8 cellular contexts compared by ENCODE assay signal in the genomic region with DNA sequence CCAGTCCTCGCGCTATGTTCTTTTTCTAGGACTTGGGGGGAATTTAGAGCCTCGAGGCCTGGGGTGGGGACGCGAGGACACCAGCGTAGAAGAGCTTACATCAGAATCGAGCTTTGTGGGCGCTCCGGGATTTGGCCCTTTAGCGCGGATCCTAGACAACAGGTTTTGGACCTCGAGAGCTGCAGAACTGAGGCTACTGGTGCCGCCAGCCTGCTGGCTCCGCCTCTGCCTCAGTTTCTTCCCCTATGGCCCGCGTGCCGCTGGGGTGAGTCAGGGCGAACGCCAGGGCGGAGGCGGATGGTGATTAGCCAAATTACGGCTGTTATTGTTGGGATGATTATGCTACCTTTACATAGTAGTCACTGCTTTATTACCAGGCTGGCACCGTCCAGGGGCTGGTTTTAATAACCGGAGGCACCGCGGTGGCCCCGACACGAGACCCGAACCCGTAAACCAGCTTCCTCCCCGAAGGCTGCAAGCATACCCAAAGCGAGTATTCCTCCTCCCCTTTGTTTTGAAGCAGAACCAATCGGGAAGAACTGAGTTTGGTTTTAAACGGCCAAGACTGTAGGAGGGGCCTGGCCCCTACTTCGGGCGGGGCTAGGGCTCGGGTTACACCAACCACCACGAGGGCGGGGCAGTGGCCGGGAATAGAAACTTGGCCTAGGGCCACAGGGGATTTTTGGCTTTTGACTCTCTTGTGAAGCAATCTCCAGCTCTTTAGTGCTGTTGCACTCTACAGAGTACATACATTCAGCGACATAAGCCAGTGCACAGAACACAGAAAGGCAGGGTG. TPM values are rescaled to one million over a fixed set of nuclear protein-coding genes. Genes with fewer than 3 reads are reported as not detected.
DNase-seq lines count a peak whose midpoint lies in the region; ATAC-seq and TF ChIP-seq lines count a peak whose summit lies in the region.

No MANE protein-coding gene starts in this region.

- DNase-seq in DMS79 treated with DMSO at 0.1 percent for 48 hours (lab: John Stamatoyannopoulos, UW) (peak; percentile 98), Panc1 (ENCODE audit: low read depth, low spot score) (peak; percentile 95), esophagus muscularis mucosa (ENCODE audit: extremely low spot score) (peak; percentile 99)
- peak; percentile 96 for DNase-seq in activated T-cell treated with anti-CD3 and anti-CD28 coated beads, Interleukin-2, amount 50 U/mL, for 72 hours
- peak; percentile 81 for DNase-seq in stimulated activated CD8-positive, alpha-beta memory T cell treated with anti-CD3 and anti-CD28 coated beads, Interleukin-7, amount 100 ng/mL, for 24 hours (ENCODE audit: low read depth)

- TF ChIP-seq EP300 in esophagus muscularis mucosa (IDR thresholded peaks at IDR 0.05) = no peak

- intact Hi-C loops in Panc1 (cut with micrococcal nuclease; ENCODE audit: unreplicated experiment) (no loop called here), esophagus muscularis mucosa (cut with DNase I) (loop anchor here (5.0 kb wide), 1 partner anchor 143 kb away; a partner anchor contains a TSS)

- peak overlapping the region; percentile 97 for H3K27ac Mint-ChIP-seq in activated T-cell treated with anti-CD3 and anti-CD28 coated beads, Interleukin-2, amount 50 U/mL, for 72 hours

- in situ Hi-C loops in Panc1 (cut with HindIII; ENCODE audit: low pct_unique_long_range_greater_than_20kb, low sequenced_read_pairs) = no loop called here

- H3K4me2 ChIP-seq in KMS-11 = peak overlapping the region; percentile 56

- no peaks in the 10 kb centered on the region for H4K20me1 ChIP-seq in KMS-11 (ENCODE audit: insufficient read depth)

- no peaks in the 10 kb centered on the region for H3K27me3 ChIP-seq in KMS-11 (ENCODE audit: insufficient read depth, low read depth)
- H3K27me3 ChIP-seq in Panc1 (ENCODE audit: control insufficient read depth, insufficient read depth, low read length) = no peaks in the 10 kb centered on the region
- no peaks in the 10 kb centered on the region for H3K27me3 ChIP-seq in esophagus muscularis mucosa
- H3K27me3 ChIP-seq in muscle layer of duodenum (ENCODE audit: low read depth, low read length) = no peaks in the 10 kb centered on the region

- no peaks in the 10 kb centered on the region for H3K27me3 Mint-ChIP-seq in activated T-cell treated with anti-CD3 and anti-CD28 coated beads, Interleukin-2, amount 50 U/mL, for 72 hours (ENCODE audit: low read depth)

- H2AFZ ChIP-seq in KMS-11 (ENCODE audit: low read depth) = peak overlapping the region; percentile 62

- H3K4me3 ChIP-seq in KMS-11 (IDR thresholded peaks at IDR 0.05; ENCODE audit: insufficient read depth, low read depth, low read length) = no peak overlapping the region
- peak overlapping the region; percentile 86 to 93 for H3K4me3 ChIP-seq in Panc1 (ENCODE audit: low read depth in 2 of 2, low read length in 2 of 2)
- peak overlapping the region; percentile 78 to 99 (median 86) for H3K4me3 ChIP-seq in esophagus muscularis mucosa
- peak overlapping the region; percentile 63 to 88 for H3K4me3 ChIP-seq in muscle layer of duodenum (ENCODE audit: low read depth in 1 of 2, low read length in 2 of 2)

- H3K36me3 Mint-ChIP-seq in activated T-cell treated with anti-CD3 and anti-CD28 coated beads, Interleukin-2, amount 50 U/mL, for 72 hours (ENCODE audit: insufficient read depth in 2 of 2) = peaks cover 16 to 24% of the 10 kb centered on the region in 2 donors

- BruUV-seq in Panc1 (replicated peaks; lab: Mats Ljungman, UMichigan) = TSS peak; percentile 93

- CTCF ChIA-PET in Panc1 (lab: Charles Lee) = interaction anchor here (0.7 to 1.1 kb wide), 2 partner anchors 23 to 451 kb away, joined by 3 to 8 read pairs; no protein-coding TSS in a partner anchor

- 0% methylated on average over 8 of the region's 41 CpGs for WGBS in esophagus muscularis mucosa

- TF ChIP-seq POLR2A in esophagus muscularis mucosa (IDR thresholded peaks at IDR 0.05; ENCODE audit: low read depth) = no peak

- no peaks in the 10 kb centered on the region for H3K9me3 ChIP-seq in Panc1 (ENCODE audit: control insufficient read depth, insufficient read depth, low read depth, low read length)
- no peaks in the 10 kb centered on the region for H3K9me3 ChIP-seq in esophagus muscularis mucosa
- H3K9me3 ChIP-seq in muscle layer of duodenum (ENCODE audit: control insufficient read depth in 1 of 2, low read length in 2 of 2) = no peaks in the 10 kb centered on the region

- no peak for TF ChIP-seq CTCF in KMS-11 (conservative IDR thresholded peaks at IDR 0.05; ENCODE audit: low read depth, low read length)
- TF ChIP-seq CTCF in Panc1 (IDR thresholded peaks at IDR 0.05) = no peak
- TF ChIP-seq CTCF in esophagus muscularis mucosa (IDR thresholded peaks at IDR 0.05) = no peak

- POLR2A ChIA-PET in Panc1 (lab: Charles Lee) = interaction anchor here (0.9 kb wide), 1 partner anchor 24 kb away, joined by 4 read pairs; no protein-coding TSS in a partner anchor

- no peaks in the 10 kb centered on the region; the same call in 1 of the 2 replicates for H3K36me3 ChIP-seq in KMS-11 (ENCODE audit: insufficient read depth)
- H3K36me3 ChIP-seq in Panc1 (ENCODE audit: control insufficient read depth, insufficient read depth, low read length) = no peaks in the 10 kb centered on the region; the same call in 1 of the 2 replicates
- peaks cover 9 to 17% (median 16%) of the 10 kb centered on the region in 4 donors for H3K36me3 ChIP-seq in esophagus muscularis mucosa
- peaks cover 8 to 15% of the 10 kb centered on the region in 2 donors for H3K36me3 ChIP-seq in muscle layer of duodenum (ENCODE audit: control insufficient read depth in 1 of 2, insufficient read depth in 2 of 2, low read length in 2 of 2)

- H3K4me3 Mint-ChIP-seq in activated T-cell treated with anti-CD3 and anti-CD28 coated beads, Interleukin-2, amount 50 U/mL, for 72 hours = peak overlapping the region; percentile 99 to 100

- H3K9me3 Mint-ChIP-seq in activated T-cell treated with anti-CD3 and anti-CD28 coated beads, Interleukin-2, amount 50 U/mL, for 72 hours = no peaks in the 10 kb centered on the region

- H3K27ac ChIP-seq in KMS-11 (peak overlapping the region; percentile 91), Panc1 (ENCODE audit: low read length) (peak overlapping the region; percentile 92), esophagus muscularis mucosa (replicated peaks in 1 of 4) (peak overlapping the region; percentile 91 to 98 (median 98)), muscle layer of duodenum (ENCODE audit: low read length) (peak overlapping the region; percentile 92)

- peaks cover 9% of the 10 kb centered on the region; the same call in 1 of the 2 replicates for H3K79me2 ChIP-seq in KMS-11 (ENCODE audit: insufficient read depth, low read depth)

- H3K4me1 ChIP-seq in KMS-11 (ENCODE audit: low read depth, poor library complexity, severe bottlenecking) (peaks cover 36% of the 10 kb centered on the region), Panc1 (ENCODE audit: control insufficient read depth, insufficient read depth, low read length) (peaks cover 21% of the 10 kb centered on the region), esophagus muscularis mucosa (peaks cover 22 to 37% (median 30%) of the 10 kb centered on the region in 4 donors), muscle layer of duodenum (ENCODE audit: control insufficient read depth in 1 of 2, insufficient read depth in 2 of 2, low read length in 2 of 2) (peaks cover 6 to 12% of the 10 kb centered on the region in 2 donors)

- peak; percentile 65 for ATAC-seq in GM21786 (IDR thresholded peaks at IDR 0.05; ENCODE audit: unreplicated experiment)
- peak; percentile 88 for ATAC-seq in Panc1
- peak; percentile 74 to 76 for ATAC-seq in activated T-cell treated with anti-CD3 and anti-CD28 coated beads, Interleukin-2, amount 50 U/mL, for 72 hours (replicated peaks in 1 of 2)

- H3K4me1 Mint-ChIP-seq in activated T-cell treated with anti-CD3 and anti-CD28 coated beads, Interleukin-2, amount 50 U/mL, for 72 hours (ENCODE audit: low read depth) = peaks cover 50% of the 10 kb centered on the region

- H3K9ac ChIP-seq in KMS-11 = peak overlapping the region; percentile 87

RNA-seq across cellular contexts. Expression of a gene that starts 0.6 kb away (rescaled TPM):
- total RNA-seq in Panc1 (2021; ENCODE audit: unreplicated experiment) (59.4 TPM), esophagus muscularis mucosa (10 to 100 TPM; 28.2 to 31.0 (median 30.0) TPM)
- polyA plus RNA-seq in Panc1 (2012; ENCODE audit: insufficient read length) = 47.1 TPM
- 100 to 1,000 TPM in 1 of 2 donors, 10 to 100 TPM in 1; 99.0 to 137 TPM for total RNA-seq in activated T-cell treated with anti-CD3 and anti-CD28 coated beads, Interleukin-2, amount 50 U/mL, for 72 hours

RNA-seq across cellular contexts. Expression of a gene that starts 5.9 kb away (rescaled TPM):
- 44.2 TPM for total RNA-seq in Panc1 (2021; ENCODE audit: unreplicated experiment)
- 33.2 TPM for polyA plus RNA-seq in Panc1 (2012; ENCODE audit: insufficient read length)
- 10 to 100 TPM; 40.4 to 41.3 TPM for total RNA-seq in activated T-cell treated with anti-CD3 and anti-CD28 coated beads, Interleukin-2, amount 50 U/mL, for 72 hours
- 10 to 100 TPM; 17.9 to 26.7 (median 21.6) TPM for total RNA-seq in esophagus muscularis mucosa

RNA-seq across cellular contexts. Expression of a gene that starts 15.1 kb away (rescaled TPM):
- total RNA-seq in Panc1 (2021; ENCODE audit: unreplicated experiment) = 0.28 TPM
- 1.8 TPM for polyA plus RNA-seq in Panc1 (2012; ENCODE audit: insufficient read length)
- under 1 TPM in 1 of 2 donors, not detected in 1; 0.12 TPM for total RNA-seq in activated T-cell treated with anti-CD3 and anti-CD28 coated beads, Interleukin-2, amount 50 U/mL, for 72 hours
- total RNA-seq in esophagus muscularis mucosa = under 1 TPM in 2 of 4 donors, not detected in 2; 0.17 to 0.34 TPM

RNA-seq across cellular contexts. Expression of a gene that starts 53.7 kb away (rescaled TPM):
- total RNA-seq in Panc1 (2021; ENCODE audit: unreplicated experiment) = 28.4 TPM
- 12.1 TPM for polyA plus RNA-seq in Panc1 (2012; ENCODE audit: insufficient read length)
- 10 to 100 TPM; 34.8 to 37.3 TPM for total RNA-seq in activated T-cell treated with anti-CD3 and anti-CD28 coated beads, Interleukin-2, amount 50 U/mL, for 72 hours
- total RNA-seq in esophagus muscularis mucosa = 1 to 10 TPM; 6.1 to 9.6 (median 7.7) TPM

RNA-seq across cellular contexts. Expression of a gene that starts 53.9 kb away (rescaled TPM):
- total RNA-seq in Panc1 (2021; ENCODE audit: unreplicated experiment) (86.4 TPM), esophagus muscularis mucosa (10 to 100 TPM; 12.5 to 17.1 (median 15.7) TPM)
- 68.9 TPM for polyA plus RNA-seq in Panc1 (2012; ENCODE audit: insufficient read length)
- total RNA-seq in activated T-cell treated with anti-CD3 and anti-CD28 coated beads, Interleukin-2, amount 50 U/mL, for 72 hours = 100 to 1,000 TPM; 104 to 150 TPM
